8 cellular contexts compared by ENCODE assay signal in genomic region chr16:425082-425718, GRCh38. TPM values are rescaled to one million over a fixed set of nuclear protein-coding genes. Genes with fewer than 3 reads are reported as not detected.
DNase-seq lines count a peak whose midpoint lies in the region; ATAC-seq and TF ChIP-seq lines count a peak whose summit lies in the region.

Gene RAB11FIP3 (plus strand): TSS chr16:425649. CDS start chr16:426007, 358 bp downstream.

- peaks cover 19 to 44% of the 10 kb centered on the region in 2 experiments for H3K79me1 ChIP-seq in IMR-90 (ENCODE audit: low read depth in 1 of 2, low read length in 2 of 2)

- H3K9me1 ChIP-seq in IMR-90 (ENCODE audit: insufficient read depth, low read length), result peaks cover 16% of the 10 kb centered on the region

- POLR2A ChIA-PET in IMR-90 (lab: Charles Lee; ENCODE audit: unreplicated experiment), result no interaction called here
- POLR2A ChIA-PET in naive thymus-derived CD8-positive, alpha-beta T cell (lab: Charles Lee), result interaction anchor here (0.6 to 1.5 kb wide), 10 partner anchors 22 to 190 kb away, joined by 3 to 6 read pairs (median 4); partner anchors contain the start of genes DECR2, FAM234A, MRPL28 and PGAP6

- H3K36me3 ChIP-seq in IMR-90 (ENCODE audit: control insufficient read depth, insufficient read depth, low read length), result no peaks in the 10 kb centered on the region; the same call in 1 of the 2 replicates
- H3K36me3 ChIP-seq in Peyer's patch, result no peaks in the 10 kb centered on the region

- H3K27me3 ChIP-seq in IMR-90 (ENCODE audit: control insufficient read depth, insufficient read depth, low read length) (no peaks in the 10 kb centered on the region), Peyer's patch (no peaks in the 10 kb centered on the region)

- peak within 1 kb of the TSS; percentile 99 for H2AK9ac ChIP-seq in IMR-90 (replicated peaks; ENCODE audit: low read depth, low read length, poor library complexity)

- peak within 1 kb of the TSS; percentile 98 for H2AFZ ChIP-seq in IMR-90 (replicated peaks; ENCODE audit: low read length, poor library complexity)

- H4K5ac ChIP-seq in IMR-90 (ENCODE audit: low read depth, low read length), result peak within 1 kb of the TSS; percentile 26; the same call in 1 of the 2 replicates

- peak within 1 kb of the TSS; percentile 37 for H3K56ac ChIP-seq in IMR-90 (ENCODE audit: extremely low read depth, insufficient read depth, low read length)

- H2BK15ac ChIP-seq in IMR-90 (ENCODE audit: low read depth, low read length), result peak within 1 kb of the TSS; percentile 52; the same call in 2 of the 3 replicates

- intact Hi-C loops in IMR-90 (cut with micrococcal nuclease), result loop anchor here (2.0 kb wide), 2 partner anchors 70 to 102 kb away; partner anchors contain the start of gene CAPN15

- BruUV-seq in IMR-90 (replicated peaks; lab: Mats Ljungman, UMichigan), result no TSS peak

- peak within 1 kb of the TSS; percentile 87; the same call in 1 of the 2 replicates for H3K23ac ChIP-seq in IMR-90 (ENCODE audit: low read depth, low read length)

- TF ChIP-seq POLR2A in IMR-90 (IDR thresholded peaks at IDR 0.05; ENCODE audit: low read depth, low read length), result peak; percentile 62
- TF ChIP-seq POLR2A in Peyer's patch (IDR thresholded peaks at IDR 0.05), result peak in 1 of 2 donors; percentile 52

- 1% methylated on average over 28 of the region's 77 CpGs; no CpG with 5 or more reads in 1 of the 2 experiments for WGBS in IMR-90 (ENCODE audit: extremely low coverage in 2 of 2, insufficient read length in 1 of 2), 2 experiments

- peak within 1 kb of the TSS; percentile 88 for H3K4ac ChIP-seq in IMR-90 (ENCODE audit: low read depth, low read length)

- H3K4me1 Mint-ChIP-seq in naive thymus-derived CD8-positive, alpha-beta T cell, result peaks cover 18 to 35% (median 33%) of the 10 kb centered on the region in 4 donors

- peak within 1 kb of the TSS; percentile 58 for H3K9ac ChIP-seq in IMR-90 (ENCODE audit: low read depth, low read length)

- peaks cover 28% of the 10 kb centered on the region for H4K20me1 ChIP-seq in IMR-90 (ENCODE audit: insufficient read depth, low read length)

- peak within 1 kb of the TSS; percentile 74 for H4K91ac ChIP-seq in IMR-90 (ENCODE audit: insufficient read depth, low read depth, low read length)

- peak within 1 kb of the TSS; percentile 75; the same call in 1 of the 2 replicates for H2BK20ac ChIP-seq in IMR-90 (ENCODE audit: low read depth, low read length)

- peak within 1 kb of the TSS; percentile 93 for H2BK5ac ChIP-seq in IMR-90 (ENCODE audit: low read depth, low read length, poor library complexity, severe bottlenecking)

- peak within 1 kb of the TSS; percentile 78 for H3K14ac ChIP-seq in IMR-90 (replicated peaks; ENCODE audit: low read depth, low read length)

- peak within 1 kb of the TSS; percentile 48 to 98 (median 94) for H3K27ac Mint-ChIP-seq in naive thymus-derived CD8-positive, alpha-beta T cell

- TF ChIP-seq RAD21 in IMR-90 (IDR thresholded peaks at IDR 0.05; ENCODE audit: low read length), result no peak

- H2BK120ac ChIP-seq in IMR-90 (ENCODE audit: low read depth, low read length), result peak within 1 kb of the TSS; percentile 78

- H3K9me3 ChIP-seq in IMR-90 (ENCODE audit: control insufficient read depth, insufficient read depth, low read length) (no peaks in the 10 kb centered on the region), Peyer's patch (no peaks in the 10 kb centered on the region)

- peaks cover 0 to 15% (median 0%) of the 10 kb centered on the region in 3 donors for H3K36me3 Mint-ChIP-seq in naive thymus-derived CD8-positive, alpha-beta T cell

- peaks cover 0 to 5% (median 0%) of the 10 kb centered on the region in 5 donors for H3K27me3 Mint-ChIP-seq in naive thymus-derived CD8-positive, alpha-beta T cell

- H2AK5ac ChIP-seq in IMR-90 (ENCODE audit: low read depth, low read length), result peak within 1 kb of the TSS; percentile 94

- H3K4me3 Mint-ChIP-seq in naive thymus-derived CD8-positive, alpha-beta T cell, result peak within 1 kb of the TSS; percentile 84 to 95 (median 88)

- H3K4me1 ChIP-seq in IMR-90 (ENCODE audit: control insufficient read depth, insufficient read depth, low read length) (peaks cover 13% of the 10 kb centered on the region), Peyer's patch (peaks cover 0 to 23% (median 10%) of the 10 kb centered on the region in 4 donors)

- dilution Hi-C loops in IMR-90 (cut with HindIII; ENCODE audit: low sequenced_read_pairs, unreplicated experiment), result no loop called here

- TF ChIP-seq CTCF in IMR-90 (conservative IDR thresholded peaks at IDR 0.05; ENCODE audit: low read depth, low read length) (peak; percentile 10; the same call in 1 of the 2 replicates), Peyer's patch (IDR thresholded peaks at IDR 0.05) (peak in 4 of 6 experiments; percentile 19 to 33 (median 22))

- peak within 1 kb of the TSS; percentile 38; the same call in 1 of the 2 replicates for H3K18ac ChIP-seq in IMR-90 (ENCODE audit: low read depth, low read length)

- in situ Hi-C loops in IMR-90 (cut with MboI; ENCODE audit: low sequenced_read_pairs), result no loop called here

- peak within 1 kb of the TSS; percentile 88 for H3K4me2 ChIP-seq in IMR-90 (ENCODE audit: low read depth, low read length)

- H3K27ac ChIP-seq in IMR-90 (ENCODE audit: insufficient read depth, low read length) (peak within 1 kb of the TSS; percentile 69), Peyer's patch (peak within 1 kb of the TSS; percentile 74 to 90 (median 90))

- ATAC-seq in GM21447 (IDR thresholded peaks at IDR 0.05; ENCODE audit: unreplicated experiment) (peak; percentile 81), IMR-90 (ENCODE audit: low read depth) (peak; percentile 86)
- ATAC-seq in naive thymus-derived CD8-positive, alpha-beta T cell, result peak; percentile 89

- CTCF ChIA-PET in IMR-90 (lab: Yijun Ruan, JAX), result interaction anchor here (0.5 kb wide), 1 partner anchor 175 kb away, joined by 3 read pairs; no protein-coding TSS in a partner anchor

- DNase-seq in DMS114 treated with DMSO at 0.1 percent for 48 hours (lab: John Stamatoyannopoulos, UW; ENCODE audit: unreplicated experiment) (peak; percentile 46), IMR-90 (peak; percentile 77), Peyer's patch (peak; percentile 83 to 92 (median 85)), activated T-helper 1 cell treated with Interleukin-2 at 50 U/mL for 16 hours (ENCODE audit: low read depth) (peak; percentile 76), fibroblast of gingiva (ENCODE audit: low read depth) (peak; percentile 72)
- peak; percentile 75 to 91 (median 86) for DNase-seq in naive thymus-derived CD8-positive, alpha-beta T cell
- peak; percentile 65 to 95 (median 80) for DNase-seq in stimulated activated naive CD4-positive, alpha-beta T cell (lab: John Stamatoyannopoulos, UW)

- peak within 1 kb of the TSS; percentile 85 to 90 for H4K8ac ChIP-seq in IMR-90 (ENCODE audit: low read depth in 2 of 2, low read length in 2 of 2)

- peak within 1 kb of the TSS; percentile 65 for H3K4me3 ChIP-seq in IMR-90 (ENCODE audit: insufficient read depth, low read depth, low read length)
- H3K4me3 ChIP-seq in Peyer's patch, result peak within 1 kb of the TSS; percentile 51 to 72 (median 64)

- no peaks in the 10 kb centered on the region for H3K9me3 Mint-ChIP-seq in naive thymus-derived CD8-positive, alpha-beta T cell

TF ChIP-seq in IMR-90, 13 proteins besides CTCF, POLR2A, EP300 and RAD21:
- TF ChIP-seq CEBPB (IDR thresholded peaks at IDR 0.05; ENCODE audit: low read depth, low read length), result no peak
- peak; percentile 48; the same call in 1 of the 2 replicates for TF ChIP-seq MXI1 (IDR thresholded peaks at IDR 0.05; ENCODE audit: borderline replicate concordance, low read depth, low read length)
- no peak for TF ChIP-seq MAFK (IDR thresholded peaks at IDR 0.05; ENCODE audit: low read depth, low read length)
- no peak for TF ChIP-seq FOS (IDR thresholded peaks at IDR 0.05; ENCODE audit: low read depth, low read length)
- no peak for TF ChIP-seq ELK1 (IDR thresholded peaks at IDR 0.05; ENCODE audit: borderline replicate concordance, low read depth, low read length)
- TF ChIP-seq RFX5 (IDR thresholded peaks at IDR 0.05; ENCODE audit: low read depth, low read length), result no peak
- no peak for TF ChIP-seq SMC3 (IDR thresholded peaks at IDR 0.05; ENCODE audit: low read depth, low read length)
- no peak for TF ChIP-seq RCOR1 (IDR thresholded peaks at IDR 0.05; ENCODE audit: insufficient replicate concordance, low read length)
- no peak for TF ChIP-seq USF2 (IDR thresholded peaks at IDR 0.05; ENCODE audit: low read depth, low read length)
- peak; percentile 69; the same call in 1 of the 2 replicates for TF ChIP-seq MAZ (IDR thresholded peaks at IDR 0.05; ENCODE audit: borderline replicate concordance, low read depth, low read length)
- no peak for TF ChIP-seq NFE2L2 (IDR thresholded peaks at IDR 0.05; ENCODE audit: low read depth, low read length)
- peak; percentile 24; the same call in 1 of the 2 replicates for TF ChIP-seq BHLHE40 (IDR thresholded peaks at IDR 0.05; ENCODE audit: low read depth, low read length)
- no peak; the same call in 1 of the 2 replicates for TF ChIP-seq CHD1 (IDR thresholded peaks at IDR 0.05; ENCODE audit: low read depth, low read length)

RNA-seq across cellular contexts. Expression of gene RAB11FIP3, which starts in this region (rescaled TPM):
- total RNA-seq in IMR-90 (2012; rRNA removed) (7.5 TPM in 2 replicates), Peyer's patch (100 to 1,000 TPM in 2 of 4 donors, 10 to 100 TPM in 2; 55.5 to 136 (median 106) TPM)
- 19.9 and 22.5 TPM in 2 replicates for polyA plus RNA-seq in IMR-90 (2012; rRNA removed)
- 13.1 and 22.7 TPM in 2 replicates for polyA plus RNA-seq in IMR-90 (2012; cell fraction: cytosol; rRNA removed)
- polyA plus RNA-seq in IMR-90 (2012; cell fraction: nucleus; rRNA removed; ENCODE audit: low replicate concordance), result 45.9 and 63.2 TPM in 2 replicates
- 10 to 100 TPM; 43.8 to 49.7 TPM for total RNA-seq in naive thymus-derived CD8-positive, alpha-beta T cell
- polyA plus RNA-seq in naive thymus-derived CD8-positive, alpha-beta T cell, result 1 to 10 TPM; 1.3 to 5.0 (median 2.2) TPM

Comparison
In these comparisons a context has a peak if more than half of its experiments do, and no peak if none do; other contexts are left out.
1. Peak in every context shown above with its lines: DNase-seq, ATAC-seq, H3K4me3 ChIP-seq and H3K27ac ChIP-seq.